ENCODE assay signal across 1 cellular context in genomic region chr7:1842321-1843221, GRCh38.
TF ChIP-seq lines count a peak whose summit lies in the region.

No MANE protein-coding gene starts in this region.

TF ChIP-seq in HepG2, 621 proteins besides CTCF, POLR2A, EP300 and RAD21 (continued from another document and continues in another):
- TF ChIP-seq ZNF749 (CRISPR knock-in tag; IDR thresholded peaks at IDR 0.05; ENCODE audit: borderline replicate concordance) = no peak
- no peak for TF ChIP-seq ZNF816 (CRISPR knock-in tag; IDR thresholded peaks at IDR 0.05; ENCODE audit: borderline replicate concordance)
- TF ChIP-seq ZNF264 (CRISPR knock-in tag; IDR thresholded peaks at IDR 0.05) = no peak
- no peak for TF ChIP-seq TCF7L2 (IDR thresholded peaks at IDR 0.05; ENCODE audit: low read depth, low read length)
- TF ChIP-seq SPEN (CRISPR knock-in tag; IDR thresholded peaks at IDR 0.05; ENCODE audit: low read depth) = peak; percentile 56; the same call in 1 of the 2 replicates
- TF ChIP-seq ZBTB34 (CRISPR knock-in tag; IDR thresholded peaks at IDR 0.05) = no peak
- TF ChIP-seq ZNF142 (CRISPR knock-in tag; IDR thresholded peaks at IDR 0.05) = no peak
- TF ChIP-seq ZNF788 (CRISPR knock-in tag; IDR thresholded peaks at IDR 0.05; ENCODE audit: borderline replicate concordance) = no peak
- no peak for TF ChIP-seq BCLAF1 (IDR thresholded peaks at IDR 0.05)
- peak; percentile 41 for TF ChIP-seq ZNF883 (CRISPR knock-in tag; IDR thresholded peaks at IDR 0.05; ENCODE audit: not compliant biosample characterization)
- TF ChIP-seq ZNF333 (CRISPR knock-in tag; IDR thresholded peaks at IDR 0.05; ENCODE audit: borderline replicate concordance) = no peak
- no peak for TF ChIP-seq ZBTB3 (CRISPR knock-in tag; IDR thresholded peaks at IDR 0.05; ENCODE audit: borderline replicate concordance, low read depth)
- TF ChIP-seq ATF7 (IDR thresholded peaks at IDR 0.05) = no peak
- TF ChIP-seq ATF7 (CRISPR knock-in tag; IDR thresholded peaks at IDR 0.05) = no peak
- TF ChIP-seq SAP130 (CRISPR knock-in tag; IDR thresholded peaks at IDR 0.05; ENCODE audit: low read depth) = peak; percentile 47; the same call in 1 of the 2 replicates
- no peak for TF ChIP-seq SRY (CRISPR knock-in tag; IDR thresholded peaks at IDR 0.05)
- TF ChIP-seq PRDM15 (CRISPR knock-in tag; IDR thresholded peaks at IDR 0.05) = peak; percentile 54; the same call in 1 of the 2 replicates
- TF ChIP-seq SNRNP70 (IDR thresholded peaks at IDR 0.05; ENCODE audit: low read depth, low read length) = no peak
- TF ChIP-seq NFYC (CRISPR knock-in tag; IDR thresholded peaks at IDR 0.05) = no peak
- no peak for TF ChIP-seq ZSCAN21 (CRISPR knock-in tag; IDR thresholded peaks at IDR 0.05; ENCODE audit: borderline replicate concordance)
- TF ChIP-seq PITX1 (CRISPR knock-in tag; IDR thresholded peaks at IDR 0.05) = peak; percentile 43; the same call in 1 of the 2 replicates
- TF ChIP-seq ZNF318 (CRISPR knock-in tag; IDR thresholded peaks at IDR 0.05) = no peak
- TF ChIP-seq ZNF710 (CRISPR knock-in tag; IDR thresholded peaks at IDR 0.05; ENCODE audit: borderline replicate concordance) = no peak
- no peak for TF ChIP-seq ZBTB14 (CRISPR knock-in tag; IDR thresholded peaks at IDR 0.05)
- no peak for TF ChIP-seq JUN (CRISPR knock-in tag; IDR thresholded peaks at IDR 0.05)
- peak; percentile 42; the same call in 1 of the 2 replicates for TF ChIP-seq TBX2 (CRISPR knock-in tag; IDR thresholded peaks at IDR 0.05; ENCODE audit: borderline replicate concordance)
